In the genomic region with DNA sequence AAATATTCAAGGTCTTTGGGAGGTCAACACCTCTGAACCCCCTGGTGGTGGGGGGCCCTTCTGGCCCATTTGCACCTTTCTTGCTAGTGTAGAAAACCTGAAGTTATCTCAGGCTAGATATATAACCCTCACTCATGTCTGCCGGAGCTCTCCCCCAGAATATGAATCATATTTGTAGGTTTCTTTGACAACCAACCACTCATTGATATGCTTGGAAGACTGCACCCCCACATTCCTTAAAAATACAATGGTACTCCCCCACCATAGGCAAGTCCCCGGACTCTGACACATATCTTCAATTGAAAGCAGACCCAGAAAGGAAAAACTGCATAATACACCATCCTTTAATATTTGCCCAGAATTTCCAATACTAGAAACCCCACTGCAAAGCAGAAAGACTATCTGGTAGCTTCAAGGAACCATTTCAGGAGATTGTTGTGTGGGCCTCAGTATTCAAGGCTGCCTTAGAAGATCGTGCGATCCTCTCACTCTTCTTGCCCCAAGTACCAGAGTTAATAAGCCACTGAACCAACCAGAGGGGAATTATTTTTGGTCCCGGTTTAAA, we compare ENCODE assay signal across 8 cellular contexts. TPM values are rescaled to one million over a fixed set of nuclear protein-coding genes. Genes with fewer than 3 reads are reported as not detected.
DNase-seq lines count a peak whose midpoint lies in the region; ATAC-seq and TF ChIP-seq lines count a peak whose summit lies in the region.

No MANE protein-coding gene starts in this region.

- H3K27me3 Mint-ChIP-seq in activated CD4-positive, alpha-beta T cell treated with anti-CD3 and anti-CD28 coated beads, Interleukin-2, amount 10 ng/mL, durations not matched to agents 24 days and 14 days = peaks cover 3% of the 10 kb centered on the region

- no peaks in the 10 kb centered on the region for H3K27me3 ChIP-seq in rectal smooth muscle tissue (ENCODE audit: control insufficient read depth, insufficient read depth, low read length)

- peak overlapping the region; percentile 99 for H3K4me3 ChIP-seq in fibroblast of villous mesenchyme (ENCODE audit: low read depth, low read length)
- peak overlapping the region; percentile 67 for H3K4me3 ChIP-seq in rectal smooth muscle tissue (ENCODE audit: low read length)

- peak overlapping the region; percentile 93 for H3K4me3 Mint-ChIP-seq in activated CD4-positive, alpha-beta T cell treated with anti-CD3 and anti-CD28 coated beads, Interleukin-2, amount 10 ng/mL, durations not matched to agents 24 days and 14 days

- peaks cover 45% of the 10 kb centered on the region for H3K4me1 Mint-ChIP-seq in activated CD4-positive, alpha-beta T cell treated with anti-CD3 and anti-CD28 coated beads, Interleukin-2, amount 10 ng/mL, durations not matched to agents 24 days and 14 days

- ATAC-seq in GM18907 (IDR thresholded peaks at IDR 0.05; ENCODE audit: unreplicated experiment) = peak; percentile 11
- ATAC-seq in HG02973 (IDR thresholded peaks at IDR 0.05; ENCODE audit: unreplicated experiment) = peak; percentile 11

- no peak for TF ChIP-seq CTCF in fibroblast of villous mesenchyme (IDR thresholded peaks at IDR 0.05; ENCODE audit: insufficient read depth, low read depth, low read length)

- peaks cover 14% of the 10 kb centered on the region for H3K9me3 Mint-ChIP-seq in activated CD4-positive, alpha-beta T cell treated with anti-CD3 and anti-CD28 coated beads, Interleukin-2, amount 10 ng/mL, durations not matched to agents 24 days and 14 days

- DNase-seq in activated CD4-positive, alpha-beta T cell treated with anti-CD3 and anti-CD28 coated beads, Interleukin-2, amount 10 ng/mL, durations not matched to agents 24 days and 14 days = no peak
- DNase-seq in fibroblast of villous mesenchyme (ENCODE audit: low read depth) (no peak), NCI-H1105 treated with DMSO at 0.1 percent for 48 hours (lab: John Stamatoyannopoulos, UW) (no peak), NCI-H2029 treated with DMSO at 0.1 percent for 48 hours (lab: John Stamatoyannopoulos, UW) (no peak), NCI-H1417 (lab: John Stamatoyannopoulos, UW) (no peak)

- peaks cover 7% of the 10 kb centered on the region for H3K4me1 ChIP-seq in rectal smooth muscle tissue (ENCODE audit: control insufficient read depth, insufficient read depth, low read length)

- peak overlapping the region; percentile 91 for H3K27ac ChIP-seq in rectal smooth muscle tissue (ENCODE audit: low read depth, low read length)

- H3K36me3 ChIP-seq in rectal smooth muscle tissue (ENCODE audit: control insufficient read depth, insufficient read depth, low read length) = no peaks in the 10 kb centered on the region

- peak overlapping the region; percentile 93 for H3K27ac Mint-ChIP-seq in activated CD4-positive, alpha-beta T cell treated with anti-CD3 and anti-CD28 coated beads, Interleukin-2, amount 10 ng/mL, durations not matched to agents 24 days and 14 days

- intact Hi-C loops in activated CD4-positive, alpha-beta T cell treated with anti-CD3 and anti-CD28 coated beads, Interleukin-2, amount 10 ng/mL, durations not matched to agents 24 days and 14 days (cut with micrococcal nuclease) = loop anchor here (2.0 to 10.0 kb wide), 6 partner anchors 40 to 1318 kb away; partner anchors contain the start of genes CDKN2AIPNL, HSPA4, SKP1 and TXNDC15

- H3K9ac ChIP-seq in rectal smooth muscle tissue (ENCODE audit: low read length) = peak overlapping the region; percentile 58

- H3K36me3 Mint-ChIP-seq in activated CD4-positive, alpha-beta T cell treated with anti-CD3 and anti-CD28 coated beads, Interleukin-2, amount 10 ng/mL, durations not matched to agents 24 days and 14 days (ENCODE audit: low read depth) = peaks cover 35% of the 10 kb centered on the region

RNA-seq across cellular contexts. Expression of gene UBE2B, which starts 1.0 kb away (rescaled TPM):
- 108 and 109 TPM in 2 replicates for total RNA-seq in activated CD4-positive, alpha-beta T cell treated with anti-CD3 and anti-CD28 coated beads, Interleukin-2, amount 10 ng/mL, durations not matched to agents 24 days and 14 days
- total RNA-seq in fibroblast of villous mesenchyme = 20.3 and 28.9 TPM in 2 replicates

RNA-seq across cellular contexts. Expression of gene CDKL3, which starts 3.4 kb away (rescaled TPM):
- total RNA-seq in activated CD4-positive, alpha-beta T cell treated with anti-CD3 and anti-CD28 coated beads, Interleukin-2, amount 10 ng/mL, durations not matched to agents 24 days and 14 days = 0.76 and 1.3 TPM in 2 replicates
- 0.43 and 0.97 TPM in 2 replicates for total RNA-seq in fibroblast of villous mesenchyme

RNA-seq across cellular contexts. Expression of gene CDKN2AIPNL, which starts 41.3 kb away (rescaled TPM):
- total RNA-seq in activated CD4-positive, alpha-beta T cell treated with anti-CD3 and anti-CD28 coated beads, Interleukin-2, amount 10 ng/mL, durations not matched to agents 24 days and 14 days = 32.0 and 34.3 TPM in 2 replicates
- total RNA-seq in fibroblast of villous mesenchyme = 20.3 and 30.7 TPM in 2 replicates
